ENCODE assay signal across 13 cellular contexts in the genomic region with DNA sequence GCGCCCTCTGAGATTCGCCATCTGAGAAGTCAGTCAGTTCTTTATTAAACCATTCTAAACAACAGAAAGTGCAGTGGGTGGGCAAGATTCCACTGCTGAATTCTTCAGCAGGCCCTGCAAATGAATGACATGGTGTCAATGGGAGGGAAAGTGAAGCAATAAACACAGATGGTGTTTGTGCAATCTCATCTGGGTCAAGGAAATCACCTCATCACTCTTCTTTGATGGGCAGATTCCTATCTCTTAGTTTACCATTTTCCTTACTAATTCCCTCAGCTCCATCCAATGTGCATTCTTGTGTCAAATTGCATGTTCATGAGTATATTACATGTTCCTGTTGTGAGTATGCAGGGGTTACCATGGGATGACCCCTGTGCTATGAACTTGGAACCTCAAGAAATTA.
A peak's percentile ranks its signal among the peaks of the same experiment; 100 is the strongest.
DNase-seq lines count a peak whose midpoint lies in the region; ATAC-seq, FAIRE-seq and TF ChIP-seq lines count a peak whose summit lies in the region.
"Had no signal": no experiment of that assay in that cellular context is flagged by ENCODE, and none has a peak within 500 bp of the region (broad histone marks: within the 10 kb centered on the region; RNA-seq: fewer than 3 reads in every experiment).

No MANE protein-coding gene starts in this region.

- no peaks in the 10 kb centered on the region for H3K27me3 ChIP-seq in SK-N-SH (ENCODE audit: insufficient read depth)
- H3K27me3 ChIP-seq in HepG2 (ENCODE audit: control insufficient read depth in 1 of 2, insufficient read depth in 2 of 2, low read length in 2 of 2), result peaks cover 0 to 5% of the 10 kb centered on the region in 2 experiments; a peak in 1 of 5 replicates
- no peaks in the 10 kb centered on the region for H3K27me3 ChIP-seq in suprapubic skin
- H3K27me3 ChIP-seq: adrenal gland had no signal

- no peak overlapping the region for H3K9ac ChIP-seq in SK-N-SH
- H3K9ac ChIP-seq in HepG2 (ENCODE audit: insufficient read depth, low read depth, low read length), result no peak overlapping the region

- H3K4me3 ChIP-seq in SK-N-SH (ENCODE audit: low read depth in 2 of 2, low read length in 1 of 2) (no peak overlapping the region), astrocyte of the spinal cord (ENCODE audit: low read depth, low read length) (no peak overlapping the region), HepG2 (replicated peaks in 1 of 3; ENCODE audit: insufficient read depth in 1 of 3, low read depth in 2 of 3, low read length in 3 of 3) (no peak overlapping the region), suprapubic skin (no peak overlapping the region)
- H3K4me3 ChIP-seq: adrenal gland had no signal

- CTCF ChIA-PET in SK-N-SH (lab: Yijun Ruan, JAX) (interaction anchor here (1.6 kb wide), 1 partner anchor 30 kb away, joined by 5 read pairs; no protein-coding TSS in a partner anchor), HepG2 (lab: Yijun Ruan, JAX; ENCODE audit: low intra/inter-chr PET ratio, low total read pairs) (no interaction called here)

- POLR2A ChIA-PET in SK-N-SH (lab: Yijun Ruan, JAX) (no interaction called here), HepG2 (lab: Yijun Ruan, JAX) (no interaction called here)

- H4K20me1 ChIP-seq in SK-N-SH (ENCODE audit: insufficient read depth) (no peaks in the 10 kb centered on the region), HepG2 (ENCODE audit: insufficient read depth, low read length) (no peaks in the 10 kb centered on the region)

- intact Hi-C loops in HepG2 (cut with micrococcal nuclease; ENCODE audit: unreplicated experiment), result no loop called here

- TF ChIP-seq CTCF in SK-N-SH (IDR thresholded peaks at IDR 0.05) (no peak), astrocyte of the spinal cord (IDR thresholded peaks at IDR 0.05; ENCODE audit: low read depth, low read length) (no peak), HepG2 (CRISPR knock-in tag; IDR thresholded peaks at IDR 0.05) (no peak), suprapubic skin (IDR thresholded peaks at IDR 0.05) (no peak), omental fat pad (IDR thresholded peaks at IDR 0.05) (no peak)

- H3K9me2 ChIP-seq in SK-N-SH, result no peaks in the 10 kb centered on the region

- peaks cover 9% of the 10 kb centered on the region for H3F3A ChIP-seq in SK-N-SH (replicated peaks; ENCODE audit: insufficient read depth)

- in situ Hi-C loops in astrocyte of the spinal cord (cut with HindIII; ENCODE audit: low sequenced_read_pairs), result no loop called here
- in situ Hi-C loops in HepG2 (cut with HindIII; ENCODE audit: extremely low pct_ligation_motif_present, low pct_unique_long_range_greater_than_20kb), result no loop called here

- FAIRE-seq in HepG2 (lab: Jason Lieb, UNC), result no peak

- TF ChIP-seq EP300 in SK-N-SH (IDR thresholded peaks at IDR 0.05; ENCODE audit: borderline replicate concordance in 1 of 2, low read depth in 1 of 2, low read length in 1 of 2) (no peak), HepG2 (IDR thresholded peaks at IDR 0.05; ENCODE audit: low read depth in 2 of 2, low read length in 2 of 2) (no peak), HepG2 (CRISPR knock-in tag; IDR thresholded peaks at IDR 0.05; ENCODE audit: borderline replicate concordance) (no peak), suprapubic skin (IDR thresholded peaks at IDR 0.05) (no peak)

- TF ChIP-seq POLR2A in HepG2 (IDR thresholded peaks at IDR 0.05; ENCODE audit: insufficient read depth in 1 of 2, low read depth in 2 of 2, low read length in 2 of 2) (no peak), suprapubic skin (IDR thresholded peaks at IDR 0.05) (no peak)

- H3K27ac ChIP-seq in SK-N-SH (ENCODE audit: low read depth in 2 of 2, low read length in 1 of 2) (no peak overlapping the region), HepG2 (ENCODE audit: extremely low read length, insufficient read depth, low read length) (no peak overlapping the region), suprapubic skin (no peak overlapping the region)

- 92% methylated on average over 2 of the region's 2 CpGs for WGBS in SK-N-SH (ENCODE audit: low lambda C conversion rate)
- 19% methylated on average over 2 of the region's 2 CpGs for WGBS in HepG2 (ENCODE audit: low lambda C conversion rate)
- 100% methylated on average over 2 of the region's 2 CpGs for WGBS in suprapubic skin

- no TSS peak for BruUV-seq in HepG2 (replicated peaks; lab: Mats Ljungman, UMichigan)

- H3K79me2 ChIP-seq in SK-N-SH (ENCODE audit: insufficient read depth) (no peaks in the 10 kb centered on the region), HepG2 (ENCODE audit: insufficient read depth, low read length) (no peaks in the 10 kb centered on the region)

- peaks cover 0 to 5% of the 10 kb centered on the region in 2 experiments; a peak in 1 of 4 replicates for H3K4me1 ChIP-seq in SK-N-SH (ENCODE audit: control insufficient read depth in 1 of 2, insufficient read depth in 2 of 2, low read depth in 1 of 2, low read length in 1 of 2)
- no peaks in the 10 kb centered on the region for H3K4me1 ChIP-seq in HepG2 (ENCODE audit: insufficient read depth, low read length)
- peaks cover 27% of the 10 kb centered on the region for H3K4me1 ChIP-seq in suprapubic skin

- DNase-seq in SK-N-SH, result no peak
- DNase-seq in astrocyte of the spinal cord (ENCODE audit: low read depth, low spot score), result peak; percentile 81
- DNase-seq in HepG2 (ENCODE audit: low spot score), result no peak
- DNase-seq in suprapubic skin (ENCODE audit: low spot score in 2 of 2), result peak; percentile 70 to 80
- no peak for DNase-seq in omental fat pad (ENCODE audit: low spot score)
- DNase-seq: adrenal gland; DND-41; effector memory CD4-positive, alpha-beta T cell; NCI-H1105 treated with DMSO at 0.1 percent for 48 hours; NCI-H748 treated with DMSO at 0.1 percent for 48 hours had no signal

- H2AFZ ChIP-seq in SK-N-SH (ENCODE audit: low read depth) (no peak overlapping the region), HepG2 (ENCODE audit: low read length) (no peak overlapping the region)

- TF ChIP-seq RAD21 in SK-N-SH (IDR thresholded peaks at IDR 0.05; ENCODE audit: low read length), result no peak
- no peak for TF ChIP-seq RAD21 in HepG2 (CRISPR knock-in tag; IDR thresholded peaks at IDR 0.05)

- ATAC-seq in SK-N-SH treated with all-trans-retinoic acid at 6 μM for 48 hours, result no peak
- ATAC-seq in HepG2, result no peak
- ATAC-seq in GM19324 (IDR thresholded peaks at IDR 0.05; ENCODE audit: low FRiP score, unreplicated experiment), result no peak
- no peak for ATAC-seq in omental fat pad (ENCODE audit: low FRiP score)
- no peak for ATAC-seq in HG03469 (IDR thresholded peaks at IDR 0.05; ENCODE audit: unreplicated experiment)

- H3K36me3 ChIP-seq in SK-N-SH (replicated peaks in 1 of 2; ENCODE audit: control insufficient read depth in 1 of 2, insufficient read depth in 2 of 2, low read length in 1 of 2), result no peaks in the 10 kb centered on the region
- no peaks in the 10 kb centered on the region for H3K36me3 ChIP-seq in HepG2 (replicated peaks in 1 of 2; ENCODE audit: control insufficient read depth in 1 of 2, insufficient read depth in 2 of 2, low read length in 2 of 2)
- no peaks in the 10 kb centered on the region for H3K36me3 ChIP-seq in suprapubic skin
- H3K36me3 ChIP-seq: adrenal gland had no signal

- H3K9me3 ChIP-seq in SK-N-SH (no peaks in the 10 kb centered on the region), HepG2 (ENCODE audit: low read length) (no peaks in the 10 kb centered on the region), suprapubic skin (no peaks in the 10 kb centered on the region)
- H3K9me3 ChIP-seq: adrenal gland had no signal

- H3K4me2 ChIP-seq in SK-N-SH (no peak overlapping the region), HepG2 (ENCODE audit: low read depth, low read length) (no peak overlapping the region)

TF ChIP-seq in SK-N-SH, 30 proteins besides CTCF, POLR2A, EP300 and RAD21:
- no peak for TF ChIP-seq TAF1 (IDR thresholded peaks at IDR 0.05; ENCODE audit: borderline replicate concordance, low read depth, low read length)
- TF ChIP-seq, protein P1, sequence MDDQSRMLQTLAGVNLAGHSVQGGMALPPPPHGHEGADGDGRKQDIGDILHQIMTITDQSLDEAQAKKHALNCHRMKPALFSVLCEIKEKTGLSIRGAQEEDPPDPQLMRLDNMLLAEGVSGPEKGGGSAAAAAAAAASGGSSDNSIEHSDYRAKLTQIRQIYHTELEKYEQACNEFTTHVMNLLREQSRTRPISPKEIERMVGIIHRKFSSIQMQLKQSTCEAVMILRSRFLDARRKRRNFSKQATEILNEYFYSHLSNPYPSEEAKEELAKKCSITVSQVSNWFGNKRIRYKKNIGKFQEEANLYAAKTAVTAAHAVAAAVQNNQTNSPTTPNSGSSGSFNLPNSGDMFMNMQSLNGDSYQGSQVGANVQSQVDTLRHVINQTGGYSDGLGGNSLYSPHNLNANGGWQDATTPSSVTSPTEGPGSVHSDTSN (IDR thresholded peaks at IDR 0.05), result peak; percentile 15; the same call in 1 of the 2 replicates

TF ChIP-seq in SK-N-SH treated with all-trans-retinoic acid at 6 μM for 48 hours, 23 proteins besides CTCF, POLR2A, EP300 and RAD21 (continues in another document):
- no peak for TF ChIP-seq ESRRG (CRISPR knock-in tag; IDR thresholded peaks at IDR 0.05)
- TF ChIP-seq BACH2 (CRISPR knock-in tag; IDR thresholded peaks at IDR 0.05; ENCODE audit: borderline replicate concordance), result no peak
- no peak for TF ChIP-seq ZNF565 (CRISPR knock-in tag; conservative IDR thresholded peaks at IDR 0.05; ENCODE audit: low read depth)
- TF ChIP-seq OSR1 (CRISPR knock-in tag; IDR thresholded peaks at IDR 0.05), result no peak

TF ChIP-seq in HepG2, 621 proteins besides CTCF, POLR2A, EP300 and RAD21 (continues in another document):
- peak; percentile 59; the same call in 1 of the 2 replicates for TF ChIP-seq CEBPB (IDR thresholded peaks at IDR 0.05; ENCODE audit: borderline replicate concordance, low read depth, low read length)
- TF ChIP-seq, protein P2, sequence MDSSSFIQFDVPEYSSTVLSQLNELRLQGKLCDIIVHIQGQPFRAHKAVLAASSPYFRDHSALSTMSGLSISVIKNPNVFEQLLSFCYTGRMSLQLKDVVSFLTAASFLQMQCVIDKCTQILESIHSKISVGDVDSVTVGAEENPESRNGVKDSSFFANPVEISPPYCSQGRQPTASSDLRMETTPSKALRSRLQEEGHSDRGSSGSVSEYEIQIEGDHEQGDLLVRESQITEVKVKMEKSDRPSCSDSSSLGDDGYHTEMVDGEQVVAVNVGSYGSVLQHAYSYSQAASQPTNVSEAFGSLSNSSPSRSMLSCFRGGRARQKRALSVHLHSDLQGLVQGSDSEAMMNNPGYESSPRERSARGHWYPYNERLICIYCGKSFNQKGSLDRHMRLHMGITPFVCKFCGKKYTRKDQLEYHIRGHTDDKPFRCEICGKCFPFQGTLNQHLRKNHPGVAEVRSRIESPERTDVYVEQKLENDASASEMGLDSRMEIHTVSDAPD (CRISPR knock-in tag; IDR thresholded peaks at IDR 0.05), result no peak

Comparison
In these comparisons a context has a peak if more than half of its experiments do, and no peak if none do; other contexts are left out.
1. DNase-seq: peak in astrocyte of the spinal cord (single experiment) and suprapubic skin (2 of 2); none in SK-N-SH (single experiment), HepG2 (single experiment) and omental fat pad (single experiment).